Comparison of ENCODE assay signal across 13 cellular contexts in the genomic region with DNA sequence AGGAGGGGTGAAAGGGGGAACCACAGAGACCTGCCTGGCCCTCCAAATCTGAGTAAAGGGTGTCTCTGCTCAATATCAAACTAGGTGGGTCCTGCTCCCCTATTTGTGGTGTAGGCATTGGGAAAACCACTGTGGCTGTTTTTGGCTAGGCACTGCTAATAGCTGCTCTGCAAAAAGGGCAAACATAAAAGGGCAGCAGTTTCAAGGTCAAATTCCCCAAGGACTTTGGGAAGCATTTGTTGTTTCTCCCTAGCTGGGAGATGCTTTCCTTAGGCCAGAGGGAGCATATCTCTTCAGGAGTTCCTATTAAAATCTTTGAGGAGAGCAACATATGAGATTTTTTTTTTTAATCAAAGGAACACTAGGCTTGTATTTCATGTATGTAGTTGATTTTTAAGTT. TPM values are rescaled to one million over a fixed set of nuclear protein-coding genes. Genes with fewer than 3 reads are reported as not detected.
A peak's percentile ranks its signal among the peaks of the same experiment; 100 is the strongest.
DNase-seq lines count a peak whose midpoint lies in the region; ATAC-seq and TF ChIP-seq lines count a peak whose summit lies in the region.
"Had no signal": no experiment of that assay in that cellular context is flagged by ENCODE, and none has a peak within 500 bp of the region (broad histone marks: within the 10 kb centered on the region; RNA-seq: fewer than 3 reads in every experiment).

No MANE protein-coding gene starts in this region.

- H3K4me1 Mint-ChIP-seq in activated naive CD4-positive, alpha-beta T cell treated with anti-CD3 and anti-CD28 coated beads, Interleukin-2, amount 50 U/mL, for 24 hours, result peaks cover 62% of the 10 kb centered on the region
- peaks cover 50 to 61% (median 55%) of the 10 kb centered on the region in 3 donors for H3K4me1 Mint-ChIP-seq in T-cell

- ATAC-seq in T-cell (replicated peaks in 1 of 4), result no peak
- no peak for ATAC-seq in GM21360 (IDR thresholded peaks at IDR 0.05; ENCODE audit: unreplicated experiment)

- CTCF ChIA-PET in T-cell (lab: Charles Lee), result interaction anchor here (0.5 to 3.3 kb wide), 4 partner anchors 31 to 670 kb away, joined by 4 to 32 read pairs (median 4); no protein-coding TSS in a partner anchor

- H3K27me3 ChIP-seq in esophagus squamous epithelium (no peaks in the 10 kb centered on the region), thymus (ENCODE audit: control insufficient read depth, insufficient read depth) (no peaks in the 10 kb centered on the region)
- H3K27me3 ChIP-seq: uterus had no signal

- peak overlapping the region; percentile 94 for H3K27ac Mint-ChIP-seq in activated naive CD4-positive, alpha-beta T cell treated with anti-CD3 and anti-CD28 coated beads, Interleukin-2, amount 50 U/mL, for 24 hours
- H3K27ac Mint-ChIP-seq in T-cell, result peak overlapping the region; percentile 84 to 95

- no peak for TF ChIP-seq CTCF in esophagus squamous epithelium (IDR thresholded peaks at IDR 0.05)

- H3K9me3 ChIP-seq in esophagus squamous epithelium, result no peaks in the 10 kb centered on the region
- H3K9me3 ChIP-seq in thymus (ENCODE audit: control insufficient read depth), result no peaks in the 10 kb centered on the region
- H3K9me3 ChIP-seq: uterus had no signal

- H3K9me3 Mint-ChIP-seq in activated naive CD4-positive, alpha-beta T cell treated with anti-CD3 and anti-CD28 coated beads, Interleukin-2, amount 50 U/mL, for 24 hours, result peaks cover 10% of the 10 kb centered on the region
- peaks cover 0 to 5% (median 0%) of the 10 kb centered on the region in 3 donors for H3K9me3 Mint-ChIP-seq in T-cell

- H3K27me3 Mint-ChIP-seq in activated naive CD4-positive, alpha-beta T cell treated with anti-CD3 and anti-CD28 coated beads, Interleukin-2, amount 50 U/mL, for 24 hours, result no peaks in the 10 kb centered on the region
- H3K27me3 Mint-ChIP-seq in T-cell, result no peaks in the 10 kb centered on the region

- H3K27ac ChIP-seq in esophagus squamous epithelium (peak overlapping the region in 3 of 4 donors; percentile 24 to 50 (median 37)), thymus (ENCODE audit: low read depth) (peak overlapping the region; percentile 36)
- H3K27ac ChIP-seq: uterus had no signal

- DNase-seq in activated naive CD4-positive, alpha-beta T cell (lab: John Stamatoyannopoulos, UW), result no peak
- DNase-seq in T-cell (no peak), esophagus squamous epithelium (lab: John Stamatoyannopoulos, UW) (no peak), NCI-H2081 treated with DMSO at 0.1 percent for 48 hours (lab: John Stamatoyannopoulos, UW) (no peak), cerebellar cortex (ENCODE audit: low spot score) (no peak)
- DNase-seq: DMS79 treated with DMSO at 0.1 percent for 48 hours, NCI-H146, NCI-H524 treated with DMSO at 0.1 percent for 48 hours, uterus had no signal

- peak overlapping the region; percentile 95 for H3K4me3 Mint-ChIP-seq in activated naive CD4-positive, alpha-beta T cell treated with anti-CD3 and anti-CD28 coated beads, Interleukin-2, amount 50 U/mL, for 24 hours
- peak overlapping the region; percentile 83 to 91 (median 89) for H3K4me3 Mint-ChIP-seq in T-cell

- peaks cover 15% of the 10 kb centered on the region for H3K36me3 Mint-ChIP-seq in activated naive CD4-positive, alpha-beta T cell treated with anti-CD3 and anti-CD28 coated beads, Interleukin-2, amount 50 U/mL, for 24 hours
- peaks cover 18% of the 10 kb centered on the region for H3K36me3 Mint-ChIP-seq in T-cell

- H3K4me1 ChIP-seq in esophagus squamous epithelium (peaks cover 0 to 38% (median 5%) of the 10 kb centered on the region in 3 donors), thymus (ENCODE audit: control insufficient read depth, insufficient read depth, low read length) (peaks cover 17% of the 10 kb centered on the region)
- H3K4me1 ChIP-seq: uterus had no signal

- TF ChIP-seq POLR2A in esophagus squamous epithelium (IDR thresholded peaks at IDR 0.05), result no peak

- H3K36me3 ChIP-seq in esophagus squamous epithelium (peaks cover 0 to 16% (median 0%) of the 10 kb centered on the region in 3 donors), thymus (ENCODE audit: control insufficient read depth, insufficient read depth) (no peaks in the 10 kb centered on the region)
- H3K36me3 ChIP-seq: uterus had no signal

- POLR2A ChIA-PET in T-cell (lab: Charles Lee), result no interaction called here

- H3K4me3 ChIP-seq in esophagus squamous epithelium, result peak overlapping the region in 1 of 4 donors; percentile 51
- no peak overlapping the region for H3K4me3 ChIP-seq in thymus (ENCODE audit: low read length)
- H3K4me3 ChIP-seq: uterus had no signal

- intact Hi-C loops in esophagus squamous epithelium (cut with DNase I), result no loop called here

RNA-seq across cellular contexts. Expression of gene C1orf162, which starts 2.4 kb away (rescaled TPM):
- total RNA-seq in T-cell (10 to 100 TPM; 42.9 to 55.1 (median 46.1) TPM), esophagus squamous epithelium (10 to 100 TPM in 2 of 4 donors, 1 to 10 TPM in 2; 1.8 to 15.8 (median 8.6) TPM)
- polyA plus RNA-seq in thymus, result 98.7 TPM

RNA-seq across cellular contexts. Expression of gene ATP5PB, which starts 26.9 kb away (rescaled TPM):
- total RNA-seq in T-cell (100 to 1,000 TPM in 3 of 5 donors, 10 to 100 TPM in 2; 88.1 to 129 (median 118) TPM), esophagus squamous epithelium (100 to 1,000 TPM; 201 to 318 (median 243) TPM)
- 311 TPM for polyA plus RNA-seq in thymus

RNA-seq across cellular contexts. Expression of gene WDR77, which starts 27.2 kb away (rescaled TPM):
- total RNA-seq in T-cell (10 to 100 TPM; 22.5 to 40.1 (median 33.1) TPM), esophagus squamous epithelium (10 to 100 TPM; 28.7 to 44.3 (median 38.7) TPM)
- polyA plus RNA-seq in thymus, result 29.6 TPM

RNA-seq across cellular contexts. Expression of gene ADORA3, which starts 27.2 kb away (rescaled TPM):
- total RNA-seq in T-cell (under 1 TPM in 1 of 5 donors, not detected in 4; 0.30 TPM), esophagus squamous epithelium (1 to 10 TPM in 2 of 4 donors, under 1 TPM in 2; 0.27 to 6.9 (median 3.1) TPM)
- polyA plus RNA-seq in thymus, result 11.0 TPM
- total RNA-seq: LHCN-M2 had no signal

RNA-seq across cellular contexts. Expression of gene TMIGD3, which starts 27.2 kb away (rescaled TPM):
- total RNA-seq in T-cell, result not detected
- total RNA-seq in esophagus squamous epithelium, result 1 to 10 TPM in 2 of 4 donors, not detected in 2; 2.9 to 3.2 TPM
- 28.2 TPM for polyA plus RNA-seq in thymus
- total RNA-seq: LHCN-M2 had no signal
